9 cellular contexts compared by ENCODE assay signal in genomic region chr19:33906578-33907335, GRCh38.
A peak's percentile ranks its signal among the peaks of the same experiment; 100 is the strongest.
DNase-seq lines count a peak whose midpoint lies in the region; ATAC-seq and TF ChIP-seq lines count a peak whose summit lies in the region.
"Had no signal": no experiment of that assay in that cellular context is flagged by ENCODE, and none has a peak within 500 bp of the region (broad histone marks: within the 10 kb centered on the region; RNA-seq: fewer than 3 reads in every experiment).

No MANE protein-coding gene starts in this region.

- peaks cover 6% of the 10 kb centered on the region for H3K4me1 Mint-ChIP-seq in CD14-positive monocyte
- peaks cover 5% of the 10 kb centered on the region for H3K4me1 Mint-ChIP-seq in CD4-positive, alpha-beta T cell (ENCODE audit: low read depth)

- TF ChIP-seq EP300 in ovary (IDR thresholded peaks at IDR 0.05) = no peak

- H3K27ac Mint-ChIP-seq in CD14-positive monocyte = no peak overlapping the region
- no peak overlapping the region for H3K27ac Mint-ChIP-seq in CD4-positive, alpha-beta T cell

- peaks cover 14 to 32% (median 28%) of the 10 kb centered on the region in 10 experiments for H3K4me1 ChIP-seq in BLaER1 treated with 17β-estradiol and CSF1 and Interleukin-3, amounts not matched to agents 10 nM and 100 nM
- H3K4me1 ChIP-seq in left ventricle myocardium inferior (peaks cover 30% of the 10 kb centered on the region), ovary (ENCODE audit: insufficient read depth) (peaks cover 1% of the 10 kb centered on the region)

- H3K4me2 ChIP-seq in BLaER1 treated with 17β-estradiol and CSF1 and Interleukin-3, amounts not matched to agents 10 nM and 100 nM = peak overlapping the region; percentile 61 to 85 (median 77)

- DNase-seq in amniotic epithelial cell (ENCODE audit: low read depth) = peak; percentile 41
- DNase-seq in left ventricle myocardium inferior = peak; percentile 18
- peak in 4 of 5 donors; percentile 17 to 49 (median 26) for DNase-seq in ovary
- DNase-seq in effector CD8-positive, alpha-beta T cell (lab: John Stamatoyannopoulos, UW) = no peak
- no peak for DNase-seq in CD14-positive monocyte (ENCODE audit: low spot score)
- DNase-seq in CD4-positive, alpha-beta T cell = no peak
- DNase-seq in NCI-H510A treated with DMSO at 0.1 percent for 48 hours (lab: John Stamatoyannopoulos, UW) = no peak
- DNase-seq: COR-L47 had no signal

- peaks cover 0 to 20% (median 15%) of the 10 kb centered on the region in 11 experiments; a peak in 14 of 22 replicates for H3K27me3 ChIP-seq in BLaER1 treated with 17β-estradiol and CSF1 and Interleukin-3, amounts not matched to agents 10 nM and 100 nM
- peaks cover 60% of the 10 kb centered on the region for H3K27me3 ChIP-seq in left ventricle myocardium inferior (ENCODE audit: low read depth)
- H3K27me3 ChIP-seq in ovary = no peaks in the 10 kb centered on the region
- peaks cover 50% of the 10 kb centered on the region for H3K27me3 ChIP-seq in CD4-positive, alpha-beta T cell (ENCODE audit: control insufficient read depth, insufficient read depth, low read length)

- WGBS in ovary, 3 donors = 22 to 41% (median 38%) methylated on average over 53 to 59 of the region's 59 CpGs

- POLR2A ChIA-PET in CD4-positive, alpha-beta T cell (lab: Charles Lee) = no interaction called here

- no peaks in the 10 kb centered on the region for H3K36me3 ChIP-seq in BLaER1 treated with 17β-estradiol and CSF1 and Interleukin-3, amounts not matched to agents 10 nM and 100 nM
- H3K36me3 ChIP-seq in left ventricle myocardium inferior (no peaks in the 10 kb centered on the region), ovary (no peaks in the 10 kb centered on the region)

- CTCF ChIA-PET in CD4-positive, alpha-beta T cell (lab: Charles Lee) = no interaction called here

- TF ChIP-seq POLR2A in ovary (IDR thresholded peaks at IDR 0.05) = no peak

- no peak for TF ChIP-seq CTCF in left ventricle myocardium inferior (IDR thresholded peaks at IDR 0.05; ENCODE audit: borderline replicate concordance)
- no peak for TF ChIP-seq CTCF in ovary (IDR thresholded peaks at IDR 0.05)
- no peak for TF ChIP-seq CTCF in CD14-positive monocyte (IDR thresholded peaks at IDR 0.05)
- no peak for TF ChIP-seq CTCF in CD4-positive, alpha-beta T cell (IDR thresholded peaks at IDR 0.05)

- no peak for ATAC-seq in CD4-positive, alpha-beta T cell (ENCODE audit: poor library complexity)

- peak overlapping the region in 7 of 11 experiments; percentile 21 to 61 (median 50); a peak in 9 of 22 replicates for H3K27ac ChIP-seq in BLaER1 treated with 17β-estradiol and CSF1 and Interleukin-3, amounts not matched to agents 10 nM and 100 nM
- H3K27ac ChIP-seq in left ventricle myocardium inferior (replicated peaks) (peak overlapping the region; percentile 94), ovary (peak overlapping the region in 1 of 2 donors; percentile 20)
- H3K27ac ChIP-seq in CD4-positive, alpha-beta T cell (ENCODE audit: low read depth, low read length) = no peak overlapping the region

- H3K36me3 Mint-ChIP-seq in CD14-positive monocyte = no peaks in the 10 kb centered on the region
- H3K36me3 Mint-ChIP-seq in CD4-positive, alpha-beta T cell (ENCODE audit: low read depth) = no peaks in the 10 kb centered on the region

- H4K20me1 ChIP-seq in BLaER1 treated with 17β-estradiol and CSF1 and Interleukin-3, amounts not matched to agents 10 nM and 100 nM = no peaks in the 10 kb centered on the region

- H3K9me3 ChIP-seq in BLaER1 treated with 17β-estradiol and CSF1 and Interleukin-3, amounts not matched to agents 10 nM and 100 nM (replicated peaks in 1 of 11) = no peaks in the 10 kb centered on the region
- H3K9me3 ChIP-seq in left ventricle myocardium inferior (replicated peaks) = peaks cover 9% of the 10 kb centered on the region
- no peaks in the 10 kb centered on the region for H3K9me3 ChIP-seq in ovary
- no peaks in the 10 kb centered on the region for H3K9me3 ChIP-seq in CD4-positive, alpha-beta T cell (ENCODE audit: control insufficient read depth, low read length)

- intact Hi-C loops in left ventricle myocardium inferior (cut with micrococcal nuclease) (no loop called here), ovary (cut with DNase I) (no loop called here), CD14-positive monocyte (cut with micrococcal nuclease) (no loop called here)
- intact Hi-C loops in CD4-positive, alpha-beta T cell (cut with DNase I, micrococcal nuclease) = no loop called here

- peaks cover 0 to 9% (median 4%) of the 10 kb centered on the region in 7 donors for H3K9me3 Mint-ChIP-seq in CD14-positive monocyte
- H3K9me3 Mint-ChIP-seq in CD4-positive, alpha-beta T cell = no peaks in the 10 kb centered on the region

- peak overlapping the region in 8 of 11 experiments; percentile 32 to 89 (median 55); a peak in 14 of 22 replicates for H3K9ac ChIP-seq in BLaER1 treated with 17β-estradiol and CSF1 and Interleukin-3, amounts not matched to agents 10 nM and 100 nM

- peak overlapping the region in 1 of 2 donors; percentile 83 for H3K4me3 Mint-ChIP-seq in CD14-positive monocyte
- no peak overlapping the region for H3K4me3 Mint-ChIP-seq in CD4-positive, alpha-beta T cell

- peak overlapping the region in 9 of 10 experiments; percentile 38 to 79 (median 57); a peak in 17 of 20 replicates for H3K4me3 ChIP-seq in BLaER1 treated with 17β-estradiol and CSF1 and Interleukin-3, amounts not matched to agents 10 nM and 100 nM
- H3K4me3 ChIP-seq in left ventricle myocardium inferior = peak overlapping the region; percentile 71
- peak overlapping the region; percentile 40 for H3K4me3 ChIP-seq in ovary

- peaks cover 45 to 68% (median 51%) of the 10 kb centered on the region in 3 donors for H3K27me3 Mint-ChIP-seq in CD14-positive monocyte (ENCODE audit: low read depth in 3 of 3)
- peaks cover 69% of the 10 kb centered on the region for H3K27me3 Mint-ChIP-seq in CD4-positive, alpha-beta T cell

Comparison
In these comparisons a context has a peak if more than half of its experiments do, and no peak if none do; other contexts are left out.
1. DNase-seq: peak in amniotic epithelial cell (single experiment), left ventricle myocardium inferior (single experiment) and ovary (4 of 5); none in effector CD8-positive, alpha-beta T cell (single experiment), CD14-positive monocyte (single experiment), CD4-positive, alpha-beta T cell (0 of 10) and NCI-H510A treated with DMSO at 0.1 percent for 48 hours (single experiment).
2. Peak in every context shown above with its lines, with median percentiles within 50 percentile points of each other: H3K4me3 ChIP-seq.